ENCODE assay signal across 1 cellular context in genomic region chr21:10416691-10417447, GRCh38.
TF ChIP-seq lines count a peak whose summit lies in the region.
"Not testable (repeated sequence)": the region's sequence is repeated elsewhere in the genome, so short reads cannot be mapped to it uniquely, and the experiment has no call there.

No MANE protein-coding gene starts in this region.

TF ChIP-seq in HepG2, 621 proteins besides CTCF, POLR2A, EP300 and RAD21:
- peak; percentile 15; the same call in 1 of the 2 replicates for TF ChIP-seq ZBTB40 (IDR thresholded peaks at IDR 0.05)
- not testable (repeated sequence) for TF ChIP-seq ZBTB40 (CRISPR knock-in tag; IDR thresholded peaks at IDR 0.05); NONO (CRISPR knock-in tag; conservative IDR thresholded peaks at IDR 0.05)
- 0 out of 2 replicates have a peak, but pooled peaks have one; percentile 27 for TF ChIP-seq FOXK2 (IDR thresholded peaks at IDR 0.05)
- 0 out of 2 replicates have a peak, but pooled peaks have one; percentile 48 for TF ChIP-seq IKZF1 (IDR thresholded peaks at IDR 0.05)
- TF ChIP-seq NONO (IDR thresholded peaks at IDR 0.05): 0 out of 2 replicates have a peak, but pooled peaks have one; percentile 79
